Comparison of ENCODE assay signal across 14 cellular contexts in genomic region chr4:5656415-5656814, GRCh38. TPM values are rescaled to one million over a fixed set of nuclear protein-coding genes. Genes with fewer than 3 reads are reported as not detected.
A peak's percentile ranks its signal among the peaks of the same experiment; 100 is the strongest.
DNase-seq lines count a peak whose midpoint lies in the region; TF ChIP-seq lines count a peak whose summit lies in the region.
"Had no signal": no experiment of that assay in that cellular context is flagged by ENCODE, and none has a peak within 500 bp of the region (broad histone marks: within the 10 kb centered on the region; RNA-seq: fewer than 3 reads in every experiment).

No MANE protein-coding gene starts in this region.

- H3K9me3 ChIP-seq in BLaER1 treated with 17β-estradiol and CSF1 and Interleukin-3, amounts not matched to agents 10 nM and 100 nM (replicated peaks in 1 of 11): peaks cover 9 to 36% (median 13%) of the 10 kb centered on the region in 11 experiments
- H3K9me3 ChIP-seq in neuronal stem cell (replicated peaks in 1 of 2; ENCODE audit: control insufficient read depth in 2 of 2, insufficient read depth in 1 of 2, low read depth in 1 of 2, low read length in 2 of 2): no peaks in the 10 kb centered on the region
- no peaks in the 10 kb centered on the region for H3K9me3 ChIP-seq in effector memory CD4-positive, alpha-beta T cell (ENCODE audit: control insufficient read depth, low read length)
- H3K9me3 ChIP-seq: A549, Caco-2 had no signal

- no peak overlapping the region for H3K9ac ChIP-seq in BLaER1 treated with 17β-estradiol and CSF1 and Interleukin-3, amounts not matched to agents 10 nM and 100 nM
- H3K9ac ChIP-seq in neuronal stem cell (ENCODE audit: low read depth, low read length, poor library complexity): no peak overlapping the region

- H2BK12ac ChIP-seq in neuronal stem cell (ENCODE audit: low read length): no peak overlapping the region

- H4K91ac ChIP-seq in neuronal stem cell (ENCODE audit: low read depth, low read length, poor library complexity): no peak overlapping the region

- H3K4me1 Mint-ChIP-seq in endothelial cell (ENCODE audit: unreplicated experiment): no peaks in the 10 kb centered on the region
- H3K4me1 Mint-ChIP-seq: CD8-positive, alpha-beta memory T cell; H9 had no signal

- peaks cover 16 to 48% (median 40%) of the 10 kb centered on the region in 11 experiments for H3K36me3 ChIP-seq in BLaER1 treated with 17β-estradiol and CSF1 and Interleukin-3, amounts not matched to agents 10 nM and 100 nM
- H3K36me3 ChIP-seq in neuronal stem cell (replicated peaks in 1 of 2; ENCODE audit: control insufficient read depth in 2 of 2, insufficient read depth in 2 of 2, low read length in 2 of 2): peaks cover 0 to 7% of the 10 kb centered on the region in 2 donors
- H3K36me3 ChIP-seq in effector memory CD4-positive, alpha-beta T cell (ENCODE audit: control insufficient read depth, insufficient read depth, low read length): no peaks in the 10 kb centered on the region

- H2AK5ac ChIP-seq in neuronal stem cell (ENCODE audit: low read depth, low read length): no peak overlapping the region

- no CpG with 5 or more reads among the region's 4 CpGs for WGBS in neuronal stem cell (ENCODE audit: extremely low coverage in 2 of 2, insufficient read length in 2 of 2, insufficient replicate concordance in 1 of 2), 2 donors

- H3K4ac ChIP-seq in neuronal stem cell (ENCODE audit: low read length): no peak overlapping the region

- no peak overlapping the region for H3K4me3 ChIP-seq in BLaER1 treated with 17β-estradiol and CSF1 and Interleukin-3, amounts not matched to agents 10 nM and 100 nM
- H3K4me3 ChIP-seq in neuronal stem cell (ENCODE audit: low read length in 2 of 2): no peak overlapping the region
- H3K4me3 ChIP-seq in effector memory CD4-positive, alpha-beta T cell (ENCODE audit: insufficient read depth, low read depth, low read length, poor library complexity, severe bottlenecking): no peak overlapping the region
- H3K4me3 ChIP-seq: A549 had no signal

- H3K36me3 Mint-ChIP-seq in endothelial cell (ENCODE audit: low read depth, unreplicated experiment): peaks cover 38% of the 10 kb centered on the region
- H3K36me3 Mint-ChIP-seq: CD8-positive, alpha-beta memory T cell had no signal

- H3K4me1 ChIP-seq in BLaER1 treated with 17β-estradiol and CSF1 and Interleukin-3, amounts not matched to agents 10 nM and 100 nM: peaks cover 12 to 41% (median 29%) of the 10 kb centered on the region in 10 experiments; a peak in 19 of 20 replicates
- H3K4me1 ChIP-seq in neuronal stem cell (ENCODE audit: control insufficient read depth in 2 of 2, insufficient read depth in 1 of 2, low read depth in 1 of 2, low read length in 2 of 2): peaks cover 0 to 3% of the 10 kb centered on the region in 2 donors
- H3K4me1 ChIP-seq in effector memory CD4-positive, alpha-beta T cell (ENCODE audit: control insufficient read depth, insufficient read depth, low read length, poor library complexity, severe bottlenecking): no peaks in the 10 kb centered on the region
- H3K4me1 ChIP-seq: A549, Caco-2 had no signal

- H3K27me3 Mint-ChIP-seq in endothelial cell (ENCODE audit: unreplicated experiment): peaks cover 2% of the 10 kb centered on the region
- H3K27me3 Mint-ChIP-seq: CD8-positive, alpha-beta memory T cell had no signal

- peak; percentile 59 for DNase-seq in NCI-H82 (lab: John Stamatoyannopoulos, UW)
- DNase-seq in endothelial cell (ENCODE audit: low spot score): no peak
- DNase-seq in neuronal stem cell (ENCODE audit: low spot score): no peak
- no peak for DNase-seq in NCI-H1105 treated with DMSO at 0.1 percent for 48 hours (lab: John Stamatoyannopoulos, UW)
- no peak for DNase-seq in effector memory CD4-positive, alpha-beta T cell
- DNase-seq: Caco-2; CD8-positive, alpha-beta memory T cell; DND-41; GF-D8; GOT3; H9 had no signal

- H2BK5ac ChIP-seq in neuronal stem cell (ENCODE audit: low read length): no peak overlapping the region

- no peak overlapping the region for H2BK15ac ChIP-seq in neuronal stem cell (ENCODE audit: low read length)

- H3K4me3 Mint-ChIP-seq in endothelial cell (ENCODE audit: unreplicated experiment): peak overlapping the region; percentile 16
- H3K4me3 Mint-ChIP-seq: CD8-positive, alpha-beta memory T cell; H9 had no signal

- no peak overlapping the region for H2AFZ ChIP-seq in neuronal stem cell (ENCODE audit: low read length)

- no peak overlapping the region for H4K8ac ChIP-seq in neuronal stem cell (ENCODE audit: low read depth, low read length)

- no peaks in the 10 kb centered on the region for H3K79me1 ChIP-seq in neuronal stem cell (ENCODE audit: low read depth, low read length)

- H3K18ac ChIP-seq in neuronal stem cell (ENCODE audit: low read length): no peak overlapping the region

- no peaks in the 10 kb centered on the region for H4K20me1 ChIP-seq in BLaER1 treated with 17β-estradiol and CSF1 and Interleukin-3, amounts not matched to agents 10 nM and 100 nM

- H3K9me3 Mint-ChIP-seq in endothelial cell (ENCODE audit: unreplicated experiment): no peaks in the 10 kb centered on the region

- no peak overlapping the region for H3K27ac ChIP-seq in BLaER1 treated with 17β-estradiol and CSF1 and Interleukin-3, amounts not matched to agents 10 nM and 100 nM
- no peak overlapping the region for H3K27ac ChIP-seq in neuronal stem cell (replicated peaks; ENCODE audit: low read length)
- H3K27ac ChIP-seq in effector memory CD4-positive, alpha-beta T cell (ENCODE audit: insufficient read depth, low read length, poor library complexity, severe bottlenecking): no peak overlapping the region
- H3K27ac ChIP-seq: A549 had no signal

- H3K14ac ChIP-seq in neuronal stem cell (ENCODE audit: low read length): no peak overlapping the region

- no peak overlapping the region for H3K27ac Mint-ChIP-seq in endothelial cell (ENCODE audit: unreplicated experiment)
- H3K27ac Mint-ChIP-seq: CD8-positive, alpha-beta memory T cell had no signal

- TF ChIP-seq CTCF in endothelial cell (IDR thresholded peaks at IDR 0.05; ENCODE audit: unreplicated experiment): no peak

- H3K23ac ChIP-seq in neuronal stem cell (ENCODE audit: low read depth, low read length, poor library complexity): no peak overlapping the region

- peak overlapping the region in 7 of 11 experiments; percentile 0 to 29 (median 24); a peak in 6 of 22 replicates for H3K4me2 ChIP-seq in BLaER1 treated with 17β-estradiol and CSF1 and Interleukin-3, amounts not matched to agents 10 nM and 100 nM
- no peak overlapping the region for H3K4me2 ChIP-seq in neuronal stem cell (ENCODE audit: insufficient read depth, low read length, poor library complexity, severe bottlenecking)
- H3K4me2 ChIP-seq: A549 had no signal

- peak overlapping the region; percentile 26 for H2BK120ac ChIP-seq in neuronal stem cell (ENCODE audit: low read depth, low read length)

- H3K27me3 ChIP-seq in BLaER1 treated with 17β-estradiol and CSF1 and Interleukin-3, amounts not matched to agents 10 nM and 100 nM: no peaks in the 10 kb centered on the region
- H3K27me3 ChIP-seq in neuronal stem cell (ENCODE audit: control insufficient read depth in 3 of 3, insufficient read depth in 3 of 3, low read depth in 1 of 3, low read length in 3 of 3): no peaks in the 10 kb centered on the region
- no peaks in the 10 kb centered on the region for H3K27me3 ChIP-seq in effector memory CD4-positive, alpha-beta T cell (replicated peaks; ENCODE audit: control insufficient read depth, insufficient read depth, low read length, poor library complexity, severe bottlenecking)

RNA-seq across cellular contexts. Expression of gene EVC2, which starts 51.9 kb away (rescaled TPM):
- total RNA-seq in endothelial cell (ENCODE audit: unreplicated experiment): 7.4 TPM
- 3.4 TPM for polyA plus RNA-seq in neuronal stem cell (2013, experiment 1 of 2)
- 3.4 TPM for polyA plus RNA-seq in neuronal stem cell (2013, experiment 2 of 2)
- total RNA-seq: Caco-2, HT-29 had no signal

RNA-seq across cellular contexts. Expression of gene EVC, which starts 54.6 kb away (rescaled TPM):
- total RNA-seq in endothelial cell (ENCODE audit: unreplicated experiment): 14.9 TPM
- polyA plus RNA-seq in neuronal stem cell (2013, experiment 1 of 2): 4.9 TPM
- 4.6 TPM for polyA plus RNA-seq in neuronal stem cell (2013, experiment 2 of 2)
- total RNA-seq: Caco-2, HT-29 had no signal
